Comparison of ENCODE assay signal across 8 cellular contexts in the genomic region with DNA sequence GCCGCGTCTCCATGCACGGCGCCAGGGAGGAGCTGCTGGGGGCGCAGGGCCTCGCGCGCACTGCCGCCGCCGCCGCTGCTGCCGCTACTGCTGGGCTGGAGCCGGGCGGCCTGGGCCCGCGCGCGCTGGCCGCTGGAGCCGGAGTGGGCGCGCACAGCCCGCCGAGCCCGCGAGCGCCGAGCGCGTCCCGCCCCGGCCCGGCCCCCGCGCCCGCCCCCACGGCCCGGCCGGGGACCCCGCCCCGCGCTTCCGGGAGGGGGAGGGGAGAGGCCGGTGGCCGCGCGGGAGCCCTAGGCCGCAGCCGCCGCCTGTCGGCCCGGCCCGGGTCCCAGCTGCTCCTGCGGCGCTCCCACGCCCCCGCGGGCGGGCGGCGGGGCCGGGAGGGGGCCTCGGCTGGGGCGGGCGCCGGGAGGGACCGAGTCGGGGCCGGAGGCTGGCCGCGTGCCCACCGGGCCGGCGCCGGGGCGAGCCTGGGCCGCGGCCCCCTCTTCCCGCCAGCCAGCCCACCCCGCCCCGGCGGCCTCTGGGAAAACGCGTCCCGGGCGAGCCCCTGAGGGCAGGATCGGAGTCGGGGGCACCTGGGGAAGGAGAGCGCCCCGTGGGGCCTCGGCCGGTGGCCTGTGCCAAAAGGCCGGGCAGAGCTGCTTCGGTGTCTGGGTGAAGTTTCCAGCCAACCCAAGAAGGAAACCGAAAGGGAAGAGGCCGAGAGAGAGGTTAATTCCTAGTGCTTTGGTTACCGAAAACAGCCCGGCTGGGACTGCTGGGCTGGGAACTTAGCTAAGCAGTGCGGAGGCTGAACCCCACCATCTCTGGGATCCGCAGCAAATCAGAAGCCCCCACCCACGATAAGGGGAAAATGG. TPM values are rescaled to one million over a fixed set of nuclear protein-coding genes. Genes with fewer than 3 reads are reported as not detected.
DNase-seq lines count a peak whose midpoint lies in the region; ATAC-seq and TF ChIP-seq lines count a peak whose summit lies in the region.

A gene (minus strand): TSS at position 145 of the 860 bp plus-strand sequence. CDS start 321 bp downstream, outside the sequence.

- H3K4me3 ChIP-seq in left ventricle myocardium inferior, result peak within 1 kb of the TSS; percentile 97

- DNase-seq in G401 (ENCODE audit: low spot score) (peak; percentile 66), HuH-7.5 (ENCODE audit: low spot score) (peak; percentile 71), SW480 (ENCODE audit: low spot score) (peak; percentile 73), left ventricle myocardium inferior (peak; percentile 80), progenitor cell of endocrine pancreas (ENCODE audit: low spot score, unreplicated experiment) (peak; percentile 68), NCI-H524 treated with DMSO at 0.1 percent for 48 hours (lab: John Stamatoyannopoulos, UW) (no peak)

- intact Hi-C loops in left ventricle myocardium inferior (cut with micrococcal nuclease), result loop anchor here (10.0 kb wide), 2 partner anchors 92 to 122 kb away; no protein-coding TSS in a partner anchor

- H3K4me1 ChIP-seq in left ventricle myocardium inferior, result peaks cover 64% of the 10 kb centered on the region

- H3K27ac Mint-ChIP-seq in progenitor cell of endocrine pancreas, result peak within 1 kb of the TSS; percentile 99

- no peaks in the 10 kb centered on the region for H3K27me3 Mint-ChIP-seq in progenitor cell of endocrine pancreas

- peak within 1 kb of the TSS; percentile 57 for H3K27ac ChIP-seq in angular gyrus (ENCODE audit: low read depth, low read length)
- peak within 1 kb of the TSS; percentile 97 for H3K27ac ChIP-seq in left ventricle myocardium inferior (replicated peaks)

- H3K9me3 Mint-ChIP-seq in progenitor cell of endocrine pancreas (ENCODE audit: low read depth), result no peaks in the 10 kb centered on the region

- peak within 1 kb of the TSS; percentile 87 for H3K4me3 Mint-ChIP-seq in progenitor cell of endocrine pancreas (ENCODE audit: low read depth)

- no peaks in the 10 kb centered on the region for H3K36me3 ChIP-seq in left ventricle myocardium inferior

- no peaks in the 10 kb centered on the region for H3K9me3 ChIP-seq in left ventricle myocardium inferior (replicated peaks)

- ATAC-seq in GM21526 (IDR thresholded peaks at IDR 0.05; ENCODE audit: low FRiP score, unreplicated experiment), result peak; percentile 53

- H3K4me1 Mint-ChIP-seq in progenitor cell of endocrine pancreas (ENCODE audit: low read depth), result peaks cover 43% of the 10 kb centered on the region

- no peak for TF ChIP-seq CTCF in left ventricle myocardium inferior (IDR thresholded peaks at IDR 0.05; ENCODE audit: borderline replicate concordance)
- TF ChIP-seq CTCF in progenitor cell of endocrine pancreas (IDR thresholded peaks at IDR 0.05; ENCODE audit: unreplicated experiment), result no peak

- H3K36me3 Mint-ChIP-seq in progenitor cell of endocrine pancreas (ENCODE audit: insufficient read depth), result peaks cover 1% of the 10 kb centered on the region

- in situ Hi-C loops in G401 (cut with HindIII; ENCODE audit: low sequenced_read_pairs), result no loop called here

- H3K27me3 ChIP-seq in left ventricle myocardium inferior (ENCODE audit: low read depth), result no peaks in the 10 kb centered on the region

RNA-seq across cellular contexts. Expression of the gene that starts here (rescaled TPM):
- total RNA-seq in G401 (2014; rRNA removed; shearing (Covaris generic)), result 59.4 and 96.3 TPM in 2 replicates
- total RNA-seq in left ventricle myocardium inferior (66.2 TPM), progenitor cell of endocrine pancreas (105 and 113 TPM in 2 replicates)
